14 cellular contexts compared by ENCODE assay signal in the genomic region with DNA sequence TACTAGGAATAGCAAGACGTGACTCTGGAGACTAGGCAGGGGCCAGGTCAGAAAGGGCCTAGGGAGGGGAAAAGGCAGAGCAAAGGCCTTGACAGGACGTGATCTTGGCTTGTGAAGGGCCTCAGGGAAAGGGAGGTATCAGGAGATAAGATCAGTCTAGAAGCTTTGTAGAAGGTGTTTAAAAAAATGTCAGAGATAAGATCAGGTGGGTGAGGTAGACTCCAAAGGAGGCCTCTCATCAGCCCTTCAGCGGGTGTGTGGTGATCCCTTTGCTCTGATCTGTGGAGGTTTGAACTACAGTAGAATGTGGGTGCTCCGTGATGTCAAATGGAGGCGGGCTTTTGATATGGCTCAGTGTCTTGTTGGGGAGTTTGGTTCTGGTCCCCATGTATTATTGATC.
A peak's percentile ranks its signal among the peaks of the same experiment; 100 is the strongest.
DNase-seq lines count a peak whose midpoint lies in the region; ATAC-seq lines count a peak whose summit lies in the region.
"Had no signal": no experiment of that assay in that cellular context is flagged by ENCODE, and none has a peak within 500 bp of the region (broad histone marks: within the 10 kb centered on the region; RNA-seq: fewer than 3 reads in every experiment).

No MANE protein-coding gene starts in this region.

- no peak for ATAC-seq in sciatic nerve
- ATAC-seq: K562, Panc1 had no signal

- peak; percentile 28 for DNase-seq in stimulated activated CD4-positive, alpha-beta T cell treated with anti-CD3 and anti-CD28 coated beads, Interleukin-15, amount 100 ng/mL, for 24 hours
- no peak for DNase-seq in stimulated activated CD4-positive, alpha-beta T cell treated with anti-CD3 and anti-CD28 coated beads, Interleukin-2, amount 100 ng/mL, for 48 hours
- peak; percentile 4 for DNase-seq in T-helper 22 cell (ENCODE audit: low read depth)
- peak; percentile 52 for DNase-seq in central memory CD4-positive, alpha-beta T cell
- peak; percentile 27 for DNase-seq in stimulated activated CD8-positive, alpha-beta memory T cell treated with anti-CD3 and anti-CD28 coated beads, Interleukin-4, amount 100 ng/mL, for 48 hours
- DNase-seq in amygdala (lab: John Stamatoyannopoulos, UW) = no peak
- DNase-seq in sciatic nerve (ENCODE audit: low spot score) = no peak
- DNase-seq: glutamatergic neuron, HCEC 1CT, MG63, NCI-H1436 treated with DMSO at 0.1 percent for 48 hours, SIG-M5 had no signal

- intact Hi-C loops in sciatic nerve (cut with DNase I) = no loop called here

Comparison
In these comparisons a context has a peak if more than half of its experiments do, and no peak if none do; other contexts are left out.
1. DNase-seq: peak in stimulated activated CD4-positive, alpha-beta T cell treated with anti-CD3 and anti-CD28 coated beads, Interleukin-15, amount 100 ng/mL, for 24 hours (single experiment), T-helper 22 cell (single experiment), central memory CD4-positive, alpha-beta T cell (single experiment) and stimulated activated CD8-positive, alpha-beta memory T cell treated with anti-CD3 and anti-CD28 coated beads, Interleukin-4, amount 100 ng/mL, for 48 hours (single experiment); none in stimulated activated CD4-positive, alpha-beta T cell treated with anti-CD3 and anti-CD28 coated beads, Interleukin-2, amount 100 ng/mL, for 48 hours (0 of 2), amygdala (0 of 56) and sciatic nerve (single experiment).